Comparison of ENCODE assay signal across 22 cellular contexts in genomic region chr12:4242595-4242994, GRCh38.
"Had no signal": no experiment of that assay in that cellular context is flagged by ENCODE, and none has a peak within 500 bp of the region (broad histone marks: within the 10 kb centered on the region; RNA-seq: fewer than 3 reads in every experiment).

No MANE protein-coding gene starts in this region.

- H3K27me3 ChIP-seq: neural progenitor cell, right atrium auricular region, upper lobe of left lung had no signal

- H3K36me3 Mint-ChIP-seq: brain, neural progenitor cell had no signal

- H3K36me3 ChIP-seq: lower lobe of right lung, neural progenitor cell, prostate gland, right atrium auricular region, upper lobe of left lung, WERI-Rb-1 had no signal

- ATAC-seq: activated CD8-positive, alpha-beta T cell treated with anti-CD3 and anti-CD28 coated beads, Interleukin-2, amount 10 ng/mL, durations not matched to agents 7 days and 5 days; activated naive CD4-positive, alpha-beta T cell treated with anti-CD3 and anti-CD28 coated beads, Interleukin-2, amount 50 U/mL, for 72 hours; activated T-helper 17 cell treated with anti-CD3 and anti-CD28 coated beads, Interleukin-2, amount 50 U/mL, for 72 hours; foreskin keratinocyte; lower lobe of right lung; naive thymus-derived CD8-positive, alpha-beta T cell; stimulated activated naive CD8-positive, alpha-beta T cell treated with anti-CD3 and anti-CD28 coated beads, Interleukin-15, Interleukin-2, amounts not matched to agents 100 U/mL and 50 U/mL, for 24 hours had no signal

- H3K27ac Mint-ChIP-seq: activated naive CD4-positive, alpha-beta T cell treated with anti-CD3 and anti-CD28 coated beads, Interleukin-2, amount 50 U/mL, for 72 hours; activated T-cell treated with anti-CD3 and anti-CD28 coated beads, Interleukin-2, amount 50 U/mL, for 24 hours; activated T-helper 17 cell treated with anti-CD3 and anti-CD28 coated beads, Interleukin-2, amount 50 U/mL, for 72 hours; neural progenitor cell; T-helper 2 cell treated with Interferon-gamma antibody and Interleukin-4, amounts not matched to agents 5 μg/mL and 100 μg/mL, for 36 hours had no signal

- H3K4me1 ChIP-seq: foreskin keratinocyte, lower lobe of right lung, prostate gland, right atrium auricular region had no signal

- DNase-seq: activated CD4-positive, alpha-beta T cell treated with anti-CD3 and anti-CD28 coated beads for 1 hour; activated CD4-positive, alpha-beta T cell treated with anti-CD3 and anti-CD28 coated beads, Interleukin-2, amount 50 U/mL, for 1 hour; activated CD8-positive, alpha-beta T cell treated with anti-CD3 and anti-CD28 coated beads, Interleukin-2, amount 10 ng/mL, durations not matched to agents 7 days and 5 days; activated T-cell treated with anti-CD3 and anti-CD28 coated beads, Interleukin-2, amount 50 U/mL, for 24 hours; aorta; effector CD4-positive, alpha-beta T cell; erythroblast; foreskin keratinocyte; kidney; lower lobe of right lung; naive thymus-derived CD8-positive, alpha-beta T cell; stimulated activated CD4-positive, alpha-beta T cell treated with anti-CD3 and anti-CD28 coated beads, Interleukin-4, amount 100 ng/mL, for 4 hours; stimulated activated naive CD8-positive, alpha-beta T cell treated with anti-CD3 and anti-CD28 coated beads, Interleukin-15, Interleukin-2, amounts not matched to agents 100 U/mL and 50 U/mL, for 24 hours; WERI-Rb-1 had no signal

- H3K9ac ChIP-seq: neural progenitor cell had no signal

- H2AFZ ChIP-seq: neural progenitor cell had no signal

- H3K27ac ChIP-seq: foreskin keratinocyte, lower lobe of right lung, neural progenitor cell, prostate gland, right atrium auricular region, upper lobe of left lung, WERI-Rb-1 had no signal

- H3K4me3 Mint-ChIP-seq: activated CD8-positive, alpha-beta T cell treated with anti-CD3 and anti-CD28 coated beads, Interleukin-2, amount 10 ng/mL, durations not matched to agents 7 days and 5 days; activated T-cell treated with anti-CD3 and anti-CD28 coated beads, Interleukin-2, amount 50 U/mL, for 24 hours; activated T-helper 17 cell treated with anti-CD3 and anti-CD28 coated beads, Interleukin-2, amount 50 U/mL, for 72 hours; brain; naive thymus-derived CD8-positive, alpha-beta T cell; neural progenitor cell; T-helper 2 cell treated with Interferon-gamma antibody and Interleukin-4, amounts not matched to agents 5 μg/mL and 100 μg/mL, for 36 hours had no signal

- H3K4me3 ChIP-seq: lower lobe of right lung, neural progenitor cell, prostate gland, right atrium auricular region, upper lobe of left lung had no signal

- H3K9me3 ChIP-seq: prostate gland had no signal

- H3K4me1 Mint-ChIP-seq: activated T-helper 17 cell treated with anti-CD3 and anti-CD28 coated beads, Interleukin-2, amount 50 U/mL, for 72 hours had no signal

- H3K4me2 ChIP-seq: neural progenitor cell had no signal
